1 cellular context compared by ENCODE assay signal in the genomic region with DNA sequence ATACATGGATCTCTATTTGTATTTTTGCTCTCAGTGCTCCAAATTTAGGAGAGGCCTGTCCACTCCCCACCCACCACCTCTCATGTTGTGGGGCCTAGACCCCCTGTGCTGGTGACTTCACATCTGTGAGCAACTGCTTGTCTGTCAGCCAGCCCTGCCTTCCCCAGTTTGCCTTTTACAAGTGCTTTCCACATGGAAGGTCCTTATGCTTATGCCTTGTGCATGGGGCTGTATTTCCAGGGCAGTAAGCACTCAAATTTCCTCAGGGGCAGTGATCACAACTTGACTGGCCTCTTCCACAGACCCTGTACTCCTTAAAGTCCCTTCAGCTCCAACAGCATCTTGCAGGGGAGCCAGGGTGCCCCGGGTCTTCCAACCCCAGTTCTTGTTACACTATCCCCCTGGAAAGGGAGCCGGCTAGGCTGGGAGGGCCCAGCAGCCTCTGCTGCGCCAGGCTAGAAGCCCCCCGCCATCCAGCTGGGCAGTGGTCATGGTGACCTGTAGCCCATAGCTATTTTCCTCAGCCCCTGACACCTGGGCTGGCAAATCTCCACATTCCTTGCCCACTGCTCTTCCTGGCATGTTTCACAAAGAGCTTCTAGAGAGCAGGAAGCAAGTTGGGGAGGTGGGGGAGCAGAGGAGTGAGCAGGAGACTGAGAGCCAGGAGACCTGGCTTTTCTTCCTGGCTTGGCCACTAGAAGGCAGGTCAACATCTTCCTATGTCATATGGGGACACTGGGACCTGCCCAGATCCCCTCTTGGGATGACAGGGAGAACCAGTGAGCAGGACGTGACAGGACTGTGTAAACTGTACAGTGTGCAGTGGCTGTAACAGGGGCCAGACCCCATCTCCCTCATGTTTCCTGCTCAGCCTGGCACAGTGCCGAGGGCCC.
TF ChIP-seq lines count a peak whose summit lies in the region.

No MANE protein-coding gene starts in this region.

TF ChIP-seq in HepG2, 621 proteins besides CTCF, POLR2A, EP300 and RAD21 (continued from another document):
- TF ChIP-seq, protein P1, sequence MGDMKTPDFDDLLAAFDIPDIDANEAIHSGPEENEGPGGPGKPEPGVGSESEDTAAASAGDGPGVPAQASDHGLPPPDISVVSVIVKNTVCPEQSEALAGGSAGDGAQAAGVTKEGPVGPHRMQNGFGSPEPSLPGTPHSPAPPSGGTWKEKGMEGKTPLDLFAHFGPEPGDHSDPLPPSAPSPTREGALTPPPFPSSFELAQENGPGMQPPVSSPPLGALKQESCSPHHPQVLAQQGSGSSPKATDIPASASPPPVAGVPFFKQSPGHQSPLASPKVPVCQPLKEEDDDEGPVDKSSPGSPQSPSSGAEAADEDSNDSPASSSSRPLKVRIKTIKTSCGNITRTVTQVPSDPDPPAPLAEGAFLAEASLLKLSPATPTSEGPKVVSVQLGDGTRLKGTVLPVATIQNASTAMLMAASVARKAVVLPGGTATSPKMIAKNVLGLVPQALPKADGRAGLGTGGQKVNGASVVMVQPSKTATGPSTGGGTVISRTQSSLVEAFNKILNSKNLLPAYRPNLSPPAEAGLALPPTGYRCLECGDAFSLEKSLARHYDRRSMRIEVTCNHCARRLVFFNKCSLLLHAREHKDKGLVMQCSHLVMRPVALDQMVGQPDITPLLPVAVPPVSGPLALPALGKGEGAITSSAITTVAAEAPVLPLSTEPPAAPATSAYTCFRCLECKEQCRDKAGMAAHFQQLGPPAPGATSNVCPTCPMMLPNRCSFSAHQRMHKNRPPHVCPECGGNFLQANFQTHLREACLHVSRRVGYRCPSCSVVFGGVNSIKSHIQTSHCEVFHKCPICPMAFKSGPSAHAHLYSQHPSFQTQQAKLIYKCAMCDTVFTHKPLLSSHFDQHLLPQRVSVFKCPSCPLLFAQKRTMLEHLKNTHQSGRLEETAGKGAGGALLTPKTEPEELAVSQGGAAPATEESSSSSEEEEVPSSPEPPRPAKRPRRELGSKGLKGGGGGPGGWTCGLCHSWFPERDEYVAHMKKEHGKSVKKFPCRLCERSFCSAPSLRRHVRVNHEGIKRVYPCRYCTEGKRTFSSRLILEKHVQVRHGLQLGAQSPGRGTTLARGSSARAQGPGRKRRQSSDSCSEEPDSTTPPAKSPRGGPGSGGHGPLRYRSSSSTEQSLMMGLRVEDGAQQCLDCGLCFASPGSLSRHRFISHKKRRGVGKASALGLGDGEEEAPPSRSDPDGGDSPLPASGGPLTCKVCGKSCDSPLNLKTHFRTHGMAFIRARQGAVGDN (CRISPR knock-in tag; IDR thresholded peaks at IDR 0.05), result peak; percentile 18; the same call in 1 of the 2 replicates
- 0 out of 2 replicates have a peak, but pooled peaks have one; percentile 26 for TF ChIP-seq ZNF574 (CRISPR knock-in tag; IDR thresholded peaks at IDR 0.05)
- 0 out of 2 replicates have a peak, but pooled peaks have one; percentile 8 for TF ChIP-seq ARID5B (CRISPR knock-in tag; IDR thresholded peaks at IDR 0.05)
